In genomic region chr12:75480469-75480949, GRCh38 we compare ENCODE assay signal across 8 cellular contexts. TPM values are rescaled to one million over a fixed set of nuclear protein-coding genes. Genes with fewer than 3 reads are reported as not detected.
DNase-seq lines count a peak whose midpoint lies in the region; ATAC-seq lines count a peak whose summit lies in the region.

GLIPR1 (plus strand) TSS chr12:75480755; CDS start chr12:75480881, 126 bp downstream.

- ATAC-seq in HG02571 (IDR thresholded peaks at IDR 0.05; ENCODE audit: unreplicated experiment): peak; percentile 94

- DNase-seq in NCI-H146 treated with DMSO at 0.1 percent for 48 hours (lab: John Stamatoyannopoulos, UW; ENCODE audit: unreplicated experiment): peak; percentile 18
- DNase-seq in activated CD4-positive, alpha-beta T cell treated with anti-CD3 and anti-CD28 coated beads, Interleukin-2, amount 50 U/mL, for 24 hours (ENCODE audit: low read depth in 1 of 2, low spot score in 1 of 2): peak; percentile 43 to 75
- DNase-seq in dermis blood vessel endothelial cell: peak; percentile 88
- no peak for DNase-seq in mesenteric fat pad (ENCODE audit: low spot score)
- peak; percentile 21 for DNase-seq in stimulated activated CD8-positive, alpha-beta memory T cell treated with anti-CD3 and anti-CD28 coated beads, Interleukin-15, amount 100 ng/mL, for 24 hours (ENCODE audit: low read depth)
- no peak for DNase-seq in DMS 273 (lab: John Stamatoyannopoulos, UW; ENCODE audit: unreplicated experiment)

- peak within 1 kb of the TSS; percentile 72 for H3K4me3 ChIP-seq in GM08714 (ENCODE audit: low read length)

RNA-seq across cellular contexts. Expression of gene GLIPR1, which starts in this region (rescaled TPM):
- total RNA-seq in dermis blood vessel endothelial cell (2.0 and 5.4 TPM in 2 replicates), mesenteric fat pad (52.2 TPM)

Comparison
In these comparisons a context has a peak if more than half of its experiments do, and no peak if none do; other contexts are left out.
1. DNase-seq: peak in NCI-H146 treated with DMSO at 0.1 percent for 48 hours (single experiment), activated CD4-positive, alpha-beta T cell treated with anti-CD3 and anti-CD28 coated beads, Interleukin-2, amount 50 U/mL, for 24 hours (2 of 2), dermis blood vessel endothelial cell (single experiment) and stimulated activated CD8-positive, alpha-beta memory T cell treated with anti-CD3 and anti-CD28 coated beads, Interleukin-15, amount 100 ng/mL, for 24 hours (single experiment); none in mesenteric fat pad (single experiment) and DMS 273 (single experiment).